1 cellular context compared by ENCODE assay signal in the genomic region with DNA sequence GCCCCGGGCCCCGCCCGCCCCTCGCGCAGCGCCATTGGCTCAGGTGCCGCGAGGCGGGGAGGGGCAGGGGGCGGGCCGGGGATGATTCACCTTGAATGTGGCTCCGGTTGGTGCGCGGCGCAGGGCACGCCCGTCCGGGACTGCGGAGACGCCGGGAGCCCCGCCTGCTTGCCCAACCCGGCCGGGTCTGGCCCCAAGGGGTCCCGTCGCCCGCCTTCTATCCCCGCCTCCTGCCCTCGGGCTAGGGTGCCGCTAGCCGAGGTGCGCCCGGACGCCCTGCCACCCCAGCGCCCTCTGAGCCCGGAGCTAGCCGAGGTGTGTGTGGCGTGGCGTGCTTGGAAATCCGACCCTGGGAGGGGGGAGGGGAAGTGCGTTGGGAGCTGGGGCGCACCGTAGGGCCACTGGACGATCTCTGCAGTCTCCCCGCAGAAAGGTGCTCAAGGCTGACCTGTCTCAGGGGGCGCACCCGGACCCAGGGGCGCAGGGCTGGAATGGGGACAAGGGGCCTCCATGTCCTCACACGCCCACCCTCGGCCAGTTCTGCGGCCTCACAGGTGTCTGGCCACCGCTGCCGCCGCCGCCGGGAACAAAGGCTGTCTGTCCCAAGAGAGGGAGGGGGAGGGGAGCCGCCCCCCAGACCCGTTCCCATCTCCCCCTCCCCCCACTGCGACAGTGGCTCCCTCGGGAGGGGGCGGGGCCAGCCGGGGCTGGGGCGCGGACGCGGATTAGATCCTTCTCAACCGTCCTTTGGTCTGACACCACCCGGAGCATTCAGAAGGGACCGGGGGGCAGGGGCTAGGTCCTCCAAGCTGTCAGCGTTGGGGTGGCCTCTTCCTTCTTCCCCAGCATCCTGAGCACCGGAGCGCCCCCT.
TF ChIP-seq lines count a peak whose summit lies in the region.

No MANE protein-coding gene starts in this region.

TF ChIP-seq in K562, 482 proteins besides CTCF, POLR2A, EP300 and RAD21 (continued from another document and continues in another):
- TF ChIP-seq, protein P1, sequence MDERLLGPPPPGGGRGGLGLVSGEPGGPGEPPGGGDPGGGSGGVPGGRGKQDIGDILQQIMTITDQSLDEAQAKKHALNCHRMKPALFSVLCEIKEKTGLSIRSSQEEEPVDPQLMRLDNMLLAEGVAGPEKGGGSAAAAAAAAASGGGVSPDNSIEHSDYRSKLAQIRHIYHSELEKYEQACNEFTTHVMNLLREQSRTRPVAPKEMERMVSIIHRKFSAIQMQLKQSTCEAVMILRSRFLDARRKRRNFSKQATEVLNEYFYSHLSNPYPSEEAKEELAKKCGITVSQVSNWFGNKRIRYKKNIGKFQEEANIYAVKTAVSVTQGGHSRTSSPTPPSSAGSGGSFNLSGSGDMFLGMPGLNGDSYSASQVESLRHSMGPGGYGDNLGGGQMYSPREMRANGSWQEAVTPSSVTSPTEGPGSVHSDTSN (CRISPR knock-in tag; IDR thresholded peaks at IDR 0.05; ENCODE audit: low read depth), result no peak
- TF ChIP-seq, protein P1 (tag; conservative IDR thresholded peaks at IDR 0.05; ENCODE audit: low read depth), result no peak
- TF ChIP-seq NCOA2 (IDR thresholded peaks at IDR 0.05; ENCODE audit: partially characterized antibody in 2 of 2) (no peak), SAFB2 (IDR thresholded peaks at IDR 0.05; ENCODE audit: borderline replicate concordance, low read depth, low read length, severe bottlenecking) (no peak), FOXJ3 (CRISPR knock-in tag; IDR thresholded peaks at IDR 0.05) (no peak), E2F6 (IDR thresholded peaks at IDR 0.05; ENCODE audit: borderline replicate concordance in 1 of 2, extremely low read depth in 1 of 2, insufficient read depth in 1 of 2, insufficient read length in 1 of 2, low read depth in 1 of 2, low read length in 1 of 2, poor library complexity in 1 of 2, severe bottlenecking in 1 of 2) (no peak), CHD1 (IDR thresholded peaks at IDR 0.05; ENCODE audit: low read length) (peak; percentile 25), CBFA2T3 (IDR thresholded peaks at IDR 0.05) (no peak), DMBX1 (CRISPR knock-in tag; IDR thresholded peaks at IDR 0.05; ENCODE audit: borderline replicate concordance) (no peak), DNMT1 (IDR thresholded peaks at IDR 0.05) (no peak), MAFF (IDR thresholded peaks at IDR 0.05; ENCODE audit: low read length) (no peak), ELF4 (CRISPR knock-in tag; IDR thresholded peaks at IDR 0.05) (no peak), MLX (CRISPR knock-in tag; conservative IDR thresholded peaks at IDR 0.05) (0 out of 4 replicates have a peak, but pooled peaks of 1 of the 2 experiments have one; percentile 72), STAT6 (CRISPR knock-in tag; IDR thresholded peaks at IDR 0.05) (no peak), NCOA6 (IDR thresholded peaks at IDR 0.05) (peak; percentile 48), ZNF253 (CRISPR knock-in tag; conservative IDR thresholded peaks at IDR 0.05) (no peak), ZNF551 (CRISPR knock-in tag; IDR thresholded peaks at IDR 0.05) (no peak), FOXK2 (conservative IDR thresholded peaks at IDR 0.05 in 1 of 2, IDR thresholded peaks at IDR 0.05 in 1 of 2; ENCODE audit: low read depth in 2 of 2) (no peak), ZNF511 (CRISPR knock-in tag; IDR thresholded peaks at IDR 0.05) (peak; percentile 73), CEBPB (tag; IDR thresholded peaks at IDR 0.05) (no peak; the same call in 1 of the 2 replicates), VEZF1 (CRISPR knock-in tag; IDR thresholded peaks at IDR 0.05) (no peak; the same call in 1 of the 2 replicates), EZH2 (IDR thresholded peaks at IDR 0.05; ENCODE audit: borderline replicate concordance, low read depth, low read length) (no peak), FOXM1 (IDR thresholded peaks at IDR 0.05; ENCODE audit: low read depth) (no peak), FOXM1 (CRISPR knock-in tag; IDR thresholded peaks at IDR 0.05; ENCODE audit: low read depth) (peak; percentile 89), ZC3H8 (IDR thresholded peaks at IDR 0.05) (no peak), KLF6 (CRISPR knock-in tag; IDR thresholded peaks at IDR 0.05; ENCODE audit: borderline replicate concordance) (no peak), NEUROD1 (IDR thresholded peaks at IDR 0.05; ENCODE audit: borderline replicate concordance, low read depth, low read length, partially characterized antibody) (no peak), XRCC5 (IDR thresholded peaks at IDR 0.05; ENCODE audit: low read depth, low read length) (no peak), ZNF699 (CRISPR knock-in tag; IDR thresholded peaks at IDR 0.05; ENCODE audit: insufficient replicate concordance) (no peak), ZFPM2 (CRISPR knock-in tag; IDR thresholded peaks at IDR 0.05) (no peak), HDAC6 (IDR thresholded peaks at IDR 0.05; ENCODE audit: low read depth, low read length) (no peak), ATF7 (IDR thresholded peaks at IDR 0.05) (0 out of 2 replicates have a peak, but pooled peaks have one; percentile 40), SMAD2 (IDR thresholded peaks at IDR 0.05; ENCODE audit: low read depth, low read length) (no peak), EP400 (IDR thresholded peaks at IDR 0.05) (peak; percentile 75; the same call in 1 of the 2 replicates), E2F3 (CRISPR knock-in tag; IDR thresholded peaks at IDR 0.05) (no peak), DPF2 (IDR thresholded peaks at IDR 0.05) (peak; percentile 58), MYNN (IDR thresholded peaks at IDR 0.05) (0 out of 2 replicates have a peak, but pooled peaks have one; percentile 39), MYNN (CRISPR knock-in tag; IDR thresholded peaks at IDR 0.05) (no peak), ELF1 (tag; IDR thresholded peaks at IDR 0.05) (no peak), TSHZ1 (CRISPR knock-in tag; IDR thresholded peaks at IDR 0.05) (no peak), NFIX (CRISPR knock-in tag; IDR thresholded peaks at IDR 0.05; ENCODE audit: low read depth) (no peak), MAFG (tag; conservative IDR thresholded peaks at IDR 0.05) (no peak), SIN3B (IDR thresholded peaks at IDR 0.05; ENCODE audit: low read depth) (peak; percentile 67; the same call in 1 of the 2 replicates)
- TF ChIP-seq, protein P2, sequence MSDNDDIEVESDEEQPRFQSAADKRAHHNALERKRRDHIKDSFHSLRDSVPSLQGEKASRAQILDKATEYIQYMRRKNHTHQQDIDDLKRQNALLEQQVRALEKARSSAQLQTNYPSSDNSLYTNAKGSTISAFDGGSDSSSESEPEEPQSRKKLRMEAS (CRISPR knock-in tag; IDR thresholded peaks at IDR 0.05), result peak; percentile 82
- TF ChIP-seq, protein P3, sequence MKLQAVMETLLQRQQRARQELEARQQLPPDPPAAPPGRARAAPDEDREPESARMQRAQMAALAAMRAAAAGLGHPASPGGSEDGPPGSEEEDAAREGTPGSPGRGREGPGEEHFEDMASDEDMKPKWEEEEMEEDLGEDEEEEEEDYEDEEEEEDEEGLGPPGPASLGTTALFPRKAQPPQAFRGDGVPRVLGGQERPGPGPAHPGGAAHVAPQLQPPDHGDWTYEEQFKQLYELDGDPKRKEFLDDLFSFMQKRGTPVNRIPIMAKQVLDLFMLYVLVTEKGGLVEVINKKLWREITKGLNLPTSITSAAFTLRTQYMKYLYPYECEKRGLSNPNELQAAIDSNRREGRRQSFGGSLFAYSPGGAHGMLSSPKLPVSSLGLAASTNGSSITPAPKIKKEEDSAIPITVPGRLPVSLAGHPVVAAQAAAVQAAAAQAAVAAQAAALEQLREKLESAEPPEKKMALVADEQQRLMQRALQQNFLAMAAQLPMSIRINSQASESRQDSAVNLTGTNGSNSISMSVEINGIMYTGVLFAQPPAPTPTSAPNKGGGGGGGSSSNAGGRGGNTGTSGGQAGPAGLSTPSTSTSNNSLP (IDR thresholded peaks at IDR 0.05; ENCODE audit: borderline replicate concordance, low read depth, low read length), result no peak
